Comparison of ENCODE assay signal across 8 cellular contexts in the genomic region with DNA sequence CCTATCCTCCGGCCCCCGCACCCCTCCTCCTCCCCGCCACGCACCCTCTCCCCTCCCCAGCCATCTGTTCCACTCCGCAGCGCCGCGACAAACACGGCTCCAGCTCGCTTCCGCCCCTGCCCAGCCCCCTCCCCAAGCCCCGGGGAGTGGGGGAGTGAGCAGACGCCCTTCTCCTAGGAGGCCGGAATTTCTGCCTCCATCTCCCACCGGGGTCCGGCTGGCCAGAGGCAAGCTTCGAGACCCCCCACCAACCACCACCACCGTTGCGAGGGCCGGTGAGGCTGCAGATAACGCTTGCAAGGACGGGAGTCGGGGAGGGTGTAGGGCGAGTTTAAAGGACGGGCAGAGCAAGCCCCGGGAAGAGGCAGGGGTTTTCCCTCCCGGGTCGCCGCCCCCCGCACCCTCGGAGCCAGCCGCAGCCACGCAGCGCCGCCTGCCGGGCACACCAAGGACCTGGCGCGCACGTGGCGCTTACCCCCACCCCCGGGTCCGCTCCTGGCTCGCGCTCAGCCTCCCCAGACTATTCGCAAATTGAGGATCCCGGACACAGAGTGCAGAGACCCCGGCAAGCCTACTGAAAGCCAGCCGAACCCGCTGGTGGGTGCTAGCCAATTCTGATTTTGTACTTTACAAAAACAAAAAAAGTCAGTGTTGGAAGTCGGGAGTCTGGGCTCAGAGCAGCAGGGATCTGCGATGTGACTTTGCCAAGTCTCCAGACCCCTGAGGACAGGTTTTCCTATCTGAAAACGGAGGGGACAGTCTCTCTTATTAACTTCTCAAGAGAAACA. TPM values are rescaled to one million over a fixed set of nuclear protein-coding genes. Genes with fewer than 3 reads are reported as not detected.
DNase-seq lines count a peak whose midpoint lies in the region; ATAC-seq lines count a peak whose summit lies in the region.

No MANE protein-coding gene starts in this region.

- intact Hi-C loops in head of caudate nucleus (cut with DNase I): no loop called here

- in situ Hi-C loops in G401 (cut with HindIII; ENCODE audit: low sequenced_read_pairs): no loop called here

- peak; percentile 36 for ATAC-seq in GM21529 (IDR thresholded peaks at IDR 0.05; ENCODE audit: unreplicated experiment)

- DNase-seq in AG20443 (ENCODE audit: low spot score) (peak; percentile 85), NCI-H82 (lab: John Stamatoyannopoulos, UW) (peak; percentile 92), head of caudate nucleus (peak in 24 of 42 donors; percentile 16 to 72 (median 42)), skeletal muscle cell (ENCODE audit: low read depth) (no peak), G401 (ENCODE audit: low spot score) (no peak), cerebellar cortex (ENCODE audit: low spot score) (no peak)
- DNase-seq in activated effector memory CD4-positive, alpha-beta T cell treated with Interleukin-2 at 50 U/mL for 16 hours: peak; percentile 10

- H3K4me3 ChIP-seq in skeletal muscle cell (ENCODE audit: low read depth, low read length): peak overlapping the region; percentile 53

RNA-seq across cellular contexts. Expression of a gene that starts 22.6 kb away (rescaled TPM):
- total RNA-seq in G401 (2014; rRNA removed; shearing (Covaris generic)): 2.9 TPM in 1 of 2 replicates, not detected in the other

RNA-seq across cellular contexts. Expression of a gene that starts 32.5 kb away (rescaled TPM):
- 8.8 and 15.1 TPM in 2 replicates for total RNA-seq in G401 (2014; rRNA removed; shearing (Covaris generic))

RNA-seq across cellular contexts. Expression of a gene that starts 47.6 kb away (rescaled TPM):
- total RNA-seq in G401 (2014; rRNA removed; shearing (Covaris generic)): 36.2 and 53.0 TPM in 2 replicates

RNA-seq across cellular contexts. Expression of a gene that starts 54.4 kb away (rescaled TPM):
- total RNA-seq in G401 (2014; rRNA removed; shearing (Covaris generic)): not detected in 2 replicates

RNA-seq across cellular contexts. Expression of a gene that starts 56.1 kb away (rescaled TPM):
- total RNA-seq in G401 (2014; rRNA removed; shearing (Covaris generic)): not detected in 2 replicates

Comparison
In these comparisons a context has a peak if more than half of its experiments do, and no peak if none do; other contexts are left out.
1. DNase-seq: peak in AG20443 (single experiment), NCI-H82 (single experiment), activated effector memory CD4-positive, alpha-beta T cell treated with Interleukin-2 at 50 U/mL for 16 hours (single experiment) and head of caudate nucleus (24 of 42); none in skeletal muscle cell (single experiment), G401 (single experiment) and cerebellar cortex (single experiment).